Comparison of ENCODE assay signal across 10 cellular contexts in the genomic region with DNA sequence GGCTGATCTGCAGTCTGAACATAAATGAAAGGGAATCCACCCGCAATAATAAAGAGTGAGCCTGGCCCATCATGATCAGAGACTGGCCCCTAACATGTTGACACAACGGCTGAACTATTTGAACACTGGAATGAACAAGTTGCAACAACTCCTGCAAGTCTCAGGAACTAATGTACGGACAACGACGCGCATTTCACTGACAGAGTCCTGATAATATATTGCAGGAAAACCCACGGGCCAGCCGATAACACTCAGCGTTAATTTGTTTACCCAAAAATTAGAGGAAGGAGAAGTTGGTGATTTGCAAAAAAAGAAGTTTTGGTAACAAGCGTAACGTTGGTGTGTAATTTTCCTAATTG.
DNase-seq lines count a peak whose midpoint lies in the region; ATAC-seq and TF ChIP-seq lines count a peak whose summit lies in the region.
"Had no signal": no experiment of that assay in that cellular context is flagged by ENCODE, and none has a peak within 500 bp of the region (broad histone marks: within the 10 kb centered on the region; RNA-seq: fewer than 3 reads in every experiment).

No MANE protein-coding gene starts in this region.

- H3K4me3 Mint-ChIP-seq in activated naive CD8-positive, alpha-beta T cell treated with anti-CD3 and anti-CD28 coated beads for 36 hours, result peak overlapping the region; percentile 1
- H3K4me3 Mint-ChIP-seq in natural killer cell treated with Interleukin-12 subunit alpha and Interleukin-12 subunit beta and Interleukin-15 and Interleukin-18, amount 100 ng/mL, for 72 hours, result peak overlapping the region; percentile 52
- H3K4me3 Mint-ChIP-seq in effector memory CD8-positive, alpha-beta T cell, result no peak overlapping the region
- H3K4me3 Mint-ChIP-seq: activated CD4-positive, alpha-beta memory T cell treated with anti-CD3 and anti-CD28 coated beads for 36 hours had no signal

- no peak overlapping the region for H2AFZ ChIP-seq in PC-9

- H3K9me2 ChIP-seq in PC-9 (ENCODE audit: insufficient read depth), result no peaks in the 10 kb centered on the region; the same call in 1 of the 2 replicates

- peak; percentile 30 for ATAC-seq in GM18508 (IDR thresholded peaks at IDR 0.05; ENCODE audit: insufficient read depth, unreplicated experiment)
- ATAC-seq in HG02852 (IDR thresholded peaks at IDR 0.05; ENCODE audit: unreplicated experiment), result peak; percentile 40
- ATAC-seq in natural killer cell treated with Interleukin-12 subunit alpha and Interleukin-12 subunit beta and Interleukin-15 and Interleukin-18, amount 100 ng/mL, for 72 hours, result no peak
- no peak for ATAC-seq in effector memory CD8-positive, alpha-beta T cell (replicated peaks)
- ATAC-seq in GM19351 (IDR thresholded peaks at IDR 0.05; ENCODE audit: unreplicated experiment), result no peak
- no peak for ATAC-seq in omental fat pad (ENCODE audit: low FRiP score)

- no peak overlapping the region for H3K4me2 ChIP-seq in PC-9

- no peaks in the 10 kb centered on the region for H3K79me2 ChIP-seq in PC-9 (ENCODE audit: low read depth)

- intact Hi-C loops in PC-9 (cut with micrococcal nuclease; ENCODE audit: unreplicated experiment), result no loop called here

- no peaks in the 10 kb centered on the region for H3K27me3 ChIP-seq in PC-9 (ENCODE audit: insufficient read depth, low read depth)

- POLR2A ChIA-PET in PC-9 (lab: Charles Lee; ENCODE audit: unreplicated experiment), result interaction anchor here (0.6 kb wide), 1 partner anchor 77 kb away, joined by 3 read pairs; no protein-coding TSS in a partner anchor

- H3K9me3 ChIP-seq in PC-9 (ENCODE audit: insufficient read depth, low read depth), result peaks cover 5% of the 10 kb centered on the region; the same call in 1 of the 2 replicates

- no peak for TF ChIP-seq CTCF in omental fat pad (IDR thresholded peaks at IDR 0.05)
- no peak for TF ChIP-seq CTCF in PC-9 (conservative IDR thresholded peaks at IDR 0.05)

- H3K4me3 ChIP-seq in PC-9, result no peak overlapping the region

- H3K36me3 Mint-ChIP-seq in activated naive CD8-positive, alpha-beta T cell treated with anti-CD3 and anti-CD28 coated beads for 36 hours, result peaks cover 11% of the 10 kb centered on the region
- no peaks in the 10 kb centered on the region for H3K36me3 Mint-ChIP-seq in natural killer cell treated with Interleukin-12 subunit alpha and Interleukin-12 subunit beta and Interleukin-15 and Interleukin-18, amount 100 ng/mL, for 72 hours
- H3K36me3 Mint-ChIP-seq in effector memory CD8-positive, alpha-beta T cell (ENCODE audit: insufficient read depth), result no peaks in the 10 kb centered on the region
- H3K36me3 Mint-ChIP-seq: activated CD4-positive, alpha-beta memory T cell treated with anti-CD3 and anti-CD28 coated beads for 36 hours had no signal

- no peak overlapping the region for H3K27ac ChIP-seq in PC-9

- CTCF ChIA-PET in PC-9 (lab: Charles Lee), result no interaction called here

- H3K4me1 Mint-ChIP-seq in activated naive CD8-positive, alpha-beta T cell treated with anti-CD3 and anti-CD28 coated beads for 36 hours, result peaks cover 15% of the 10 kb centered on the region
- peaks cover 7 to 10% of the 10 kb centered on the region in 2 donors for H3K4me1 Mint-ChIP-seq in natural killer cell treated with Interleukin-12 subunit alpha and Interleukin-12 subunit beta and Interleukin-15 and Interleukin-18, amount 100 ng/mL, for 72 hours (ENCODE audit: low read depth in 2 of 2)
- H3K4me1 Mint-ChIP-seq in effector memory CD8-positive, alpha-beta T cell (ENCODE audit: low read depth in 2 of 2), result peaks cover 0 to 3% of the 10 kb centered on the region in 2 donors

- BruUV-seq in PC-9 (replicated peaks; lab: Mats Ljungman, UMichigan), result no TSS peak

- DNase-seq in activated naive CD8-positive, alpha-beta T cell treated with anti-CD3 and anti-CD28 coated beads for 36 hours, result no peak
- DNase-seq in natural killer cell treated with Interleukin-12 subunit alpha and Interleukin-12 subunit beta and Interleukin-15 and Interleukin-18, amount 100 ng/mL, for 72 hours (ENCODE audit: low spot score), result no peak
- DNase-seq in effector memory CD8-positive, alpha-beta T cell, result no peak
- no peak for DNase-seq in omental fat pad (ENCODE audit: low spot score)
- DNase-seq in PC-9, result no peak
- DNase-seq: activated CD4-positive, alpha-beta memory T cell treated with anti-CD3 and anti-CD28 coated beads for 36 hours; NCI-H2171 had no signal

- H4K20me1 ChIP-seq in PC-9 (ENCODE audit: insufficient read depth), result no peaks in the 10 kb centered on the region

- 0 out of 2 replicates have a peak, but pooled peaks cover 7% of the 10 kb centered on the region for H3K4me1 ChIP-seq in PC-9 (replicated peaks; ENCODE audit: insufficient read depth)

- no peaks in the 10 kb centered on the region for H3K27me3 Mint-ChIP-seq in activated naive CD8-positive, alpha-beta T cell treated with anti-CD3 and anti-CD28 coated beads for 36 hours
- peaks cover 0 to 3% of the 10 kb centered on the region in 2 donors for H3K27me3 Mint-ChIP-seq in natural killer cell treated with Interleukin-12 subunit alpha and Interleukin-12 subunit beta and Interleukin-15 and Interleukin-18, amount 100 ng/mL, for 72 hours
- H3K27me3 Mint-ChIP-seq in effector memory CD8-positive, alpha-beta T cell, result no peaks in the 10 kb centered on the region
- H3K27me3 Mint-ChIP-seq: activated CD4-positive, alpha-beta memory T cell treated with anti-CD3 and anti-CD28 coated beads for 36 hours had no signal

- H3K27ac Mint-ChIP-seq in activated naive CD8-positive, alpha-beta T cell treated with anti-CD3 and anti-CD28 coated beads for 36 hours, result no peak overlapping the region
- peak overlapping the region in 1 of 2 donors; percentile 38 for H3K27ac Mint-ChIP-seq in natural killer cell treated with Interleukin-12 subunit alpha and Interleukin-12 subunit beta and Interleukin-15 and Interleukin-18, amount 100 ng/mL, for 72 hours
- H3K27ac Mint-ChIP-seq in effector memory CD8-positive, alpha-beta T cell, result no peak overlapping the region
- H3K27ac Mint-ChIP-seq: activated CD4-positive, alpha-beta memory T cell treated with anti-CD3 and anti-CD28 coated beads for 36 hours had no signal

- H3F3A ChIP-seq in PC-9 (ENCODE audit: insufficient read depth, low read depth), result no peaks in the 10 kb centered on the region

- H3K36me3 ChIP-seq in PC-9 (ENCODE audit: low read depth), result no peaks in the 10 kb centered on the region

- H3K9me3 Mint-ChIP-seq in activated naive CD8-positive, alpha-beta T cell treated with anti-CD3 and anti-CD28 coated beads for 36 hours, result peaks cover 7% of the 10 kb centered on the region
- no peaks in the 10 kb centered on the region for H3K9me3 Mint-ChIP-seq in natural killer cell treated with Interleukin-12 subunit alpha and Interleukin-12 subunit beta and Interleukin-15 and Interleukin-18, amount 100 ng/mL, for 72 hours
- peaks cover 0 to 2% of the 10 kb centered on the region in 2 donors for H3K9me3 Mint-ChIP-seq in effector memory CD8-positive, alpha-beta T cell

Comparison
In these comparisons a context has a peak if more than half of its experiments do, and no peak if none do; other contexts are left out.
1. ATAC-seq: peak in GM18508 (single experiment) and HG02852 (single experiment); none in natural killer cell treated with Interleukin-12 subunit alpha and Interleukin-12 subunit beta and Interleukin-15 and Interleukin-18, amount 100 ng/mL, for 72 hours (0 of 2), effector memory CD8-positive, alpha-beta T cell (single experiment), GM19351 (single experiment) and omental fat pad (single experiment).
2. H3K4me3 Mint-ChIP-seq: peak in activated naive CD8-positive, alpha-beta T cell treated with anti-CD3 and anti-CD28 coated beads for 36 hours (single experiment) and natural killer cell treated with Interleukin-12 subunit alpha and Interleukin-12 subunit beta and Interleukin-15 and Interleukin-18, amount 100 ng/mL, for 72 hours (single experiment); none in effector memory CD8-positive, alpha-beta T cell (0 of 2).